In the genomic region with DNA sequence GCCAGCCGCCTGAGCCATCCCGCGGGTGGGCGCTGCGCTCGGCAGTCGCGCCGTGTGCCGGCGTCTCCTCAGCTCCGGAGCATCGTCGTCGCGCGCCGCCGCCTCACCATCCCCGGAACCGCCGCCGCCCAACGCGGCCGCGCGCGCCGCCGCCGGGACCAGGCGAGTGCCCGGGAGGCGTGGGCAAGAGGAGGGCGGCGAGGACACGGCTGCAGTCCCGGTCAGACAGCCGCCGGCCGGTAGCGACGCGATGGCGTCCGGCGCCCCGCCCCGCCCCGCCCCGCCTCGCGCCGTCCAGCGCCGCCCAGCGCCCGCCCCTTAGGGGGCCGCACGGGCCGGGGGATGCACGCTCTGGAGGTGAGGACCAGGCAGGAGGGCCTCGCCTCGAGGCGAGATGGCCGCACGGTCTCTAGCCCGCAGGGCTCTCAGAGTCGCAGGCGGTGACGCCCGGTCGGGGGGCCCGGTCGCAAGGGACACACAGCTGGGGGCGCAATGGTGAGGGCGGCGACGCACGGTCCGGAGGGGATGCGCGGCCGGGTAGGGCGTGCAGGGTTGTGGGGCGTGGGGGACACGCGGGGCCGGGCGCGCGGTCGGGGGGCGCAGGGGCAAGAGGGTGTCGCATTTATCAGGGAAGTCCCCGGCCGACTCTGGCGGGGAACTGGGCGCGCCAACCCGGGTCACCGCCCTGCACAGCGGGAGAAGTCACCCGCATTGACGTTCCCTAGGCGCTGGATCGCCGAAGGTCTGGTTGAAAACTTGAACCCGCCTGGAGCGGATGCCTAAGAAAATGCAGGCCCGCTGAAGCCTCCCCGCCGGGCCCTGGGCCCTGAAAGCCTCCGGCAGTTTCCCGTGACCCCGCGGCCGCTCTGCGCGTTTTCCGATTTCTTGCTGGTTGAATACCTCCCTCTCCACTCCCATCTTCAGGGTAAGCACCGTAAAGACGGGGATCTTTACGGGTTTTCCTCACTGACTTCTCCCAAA, we compare ENCODE assay signal across 8 cellular contexts. TPM values are rescaled to one million over a fixed set of nuclear protein-coding genes. Genes with fewer than 3 reads are reported as not detected.
DNase-seq lines count a peak whose midpoint lies in the region; ATAC-seq, FAIRE-seq and TF ChIP-seq lines count a peak whose summit lies in the region.

A gene (minus strand): TSS at position 259 of the 981 bp plus-strand sequence. CDS start 241 bp downstream, at position 18.

- H3K27ac Mint-ChIP-seq in activated naive CD4-positive, alpha-beta T cell treated with anti-CD3 and anti-CD28 coated beads, Interleukin-2, amount 50 U/mL, for 72 hours: no peak within 1 kb of the TSS
- peak within 1 kb of the TSS; percentile 83 for H3K27ac Mint-ChIP-seq in glutamatergic neuron (ENCODE audit: unreplicated experiment)

- CTCF ChIA-PET in BJ (lab: Yijun Ruan, JAX): interaction anchor here (0.6 to 10.5 kb wide), 15 partner anchors 7 to 392 kb away, joined by 3 to 158 read pairs (median 3); no protein-coding TSS in a partner anchor

- H3K27me3 Mint-ChIP-seq in glutamatergic neuron (ENCODE audit: unreplicated experiment): peaks cover 5% of the 10 kb centered on the region

- H3K4me3 ChIP-seq in BJ (ENCODE audit: low read depth, low read length): peak within 1 kb of the TSS; percentile 74
- peak within 1 kb of the TSS; percentile 53 to 78 for H3K4me3 ChIP-seq in neutrophil (ENCODE audit: low read depth in 1 of 2, low read length in 1 of 2)
- peak within 1 kb of the TSS; percentile 93 for H3K4me3 ChIP-seq in urinary bladder (ENCODE audit: low read depth, low read length)

- no peak for FAIRE-seq in RCC 7860 (lab: Jason Lieb, UNC)

- H3K36me3 ChIP-seq in BJ (ENCODE audit: control insufficient read depth, insufficient read depth, low read length) (no peaks in the 10 kb centered on the region), neutrophil (no peaks in the 10 kb centered on the region), urinary bladder (ENCODE audit: insufficient read depth) (no peaks in the 10 kb centered on the region)

- H3K36me3 Mint-ChIP-seq in activated naive CD4-positive, alpha-beta T cell treated with anti-CD3 and anti-CD28 coated beads, Interleukin-2, amount 50 U/mL, for 72 hours: peaks cover 0 to 5% of the 10 kb centered on the region in 2 donors
- no peaks in the 10 kb centered on the region for H3K36me3 Mint-ChIP-seq in glutamatergic neuron (ENCODE audit: unreplicated experiment)

- H3K4me1 Mint-ChIP-seq in glutamatergic neuron (ENCODE audit: low read depth, unreplicated experiment): peaks cover 11% of the 10 kb centered on the region

- H3K27ac ChIP-seq in neutrophil (no peak within 1 kb of the TSS), urinary bladder (ENCODE audit: low read depth) (peak within 1 kb of the TSS; percentile 90)

- 5% methylated on average over 125 of the region's 125 CpGs for WGBS in urinary bladder

- H3K4me1 ChIP-seq in neutrophil (ENCODE audit: control insufficient read depth in 1 of 2, insufficient read depth in 1 of 2, low read depth in 1 of 2, low read length in 1 of 2) (peaks cover 12 to 16% of the 10 kb centered on the region in 2 experiments), urinary bladder (ENCODE audit: insufficient read depth) (no peaks in the 10 kb centered on the region)

- peak; percentile 47 for TF ChIP-seq POLR2A in GM19099 (IDR thresholded peaks at IDR 0.05; ENCODE audit: extremely low read depth, insufficient read length, low read depth)

- no peaks in the 10 kb centered on the region for H3K27me3 ChIP-seq in BJ (ENCODE audit: control insufficient read depth, insufficient read depth, low read length)
- H3K27me3 ChIP-seq in neutrophil: peaks cover 64% of the 10 kb centered on the region

- TF ChIP-seq CTCF in BJ (IDR thresholded peaks at IDR 0.05; ENCODE audit: insufficient read depth, low read depth, low read length): no peak
- no peak for TF ChIP-seq CTCF in glutamatergic neuron (IDR thresholded peaks at IDR 0.05; ENCODE audit: partially characterized antibody, unreplicated experiment)
- no peak for TF ChIP-seq CTCF in neutrophil (IDR thresholded peaks at IDR 0.05)

- no peaks in the 10 kb centered on the region for H3K9me3 Mint-ChIP-seq in activated naive CD4-positive, alpha-beta T cell treated with anti-CD3 and anti-CD28 coated beads, Interleukin-2, amount 50 U/mL, for 72 hours
- H3K9me3 Mint-ChIP-seq in glutamatergic neuron (ENCODE audit: unreplicated experiment): peaks cover 10% of the 10 kb centered on the region

- POLR2A ChIA-PET in BJ (lab: Charles Lee): no interaction called here

- DNase-seq in BJ (ENCODE audit: low read depth): no peak
- DNase-seq in RCC 7860 (ENCODE audit: low spot score): peak; percentile 63
- peak; percentile 30 to 63 for DNase-seq in activated naive CD4-positive, alpha-beta T cell treated with anti-CD3 and anti-CD28 coated beads, Interleukin-2, amount 50 U/mL, for 72 hours (ENCODE audit: low spot score in 2 of 2)
- DNase-seq in glutamatergic neuron: peak; percentile 77

- H3K9me3 ChIP-seq in neutrophil: no peaks in the 10 kb centered on the region

- peak; percentile 67 for ATAC-seq in HG03354 (IDR thresholded peaks at IDR 0.05; ENCODE audit: poor library complexity, severe bottlenecking, unreplicated experiment)
- peak; percentile 73 to 74 for ATAC-seq in activated naive CD4-positive, alpha-beta T cell treated with anti-CD3 and anti-CD28 coated beads, Interleukin-2, amount 50 U/mL, for 72 hours

- peak within 1 kb of the TSS; percentile 95 for H3K4me3 Mint-ChIP-seq in glutamatergic neuron (ENCODE audit: unreplicated experiment)

RNA-seq across cellular contexts. Expression of the gene that starts here (rescaled TPM):
- 11.6 and 16.4 TPM in 2 replicates for polyA plus RNA-seq in BJ (2011; rRNA removed)
- polyA minus RNA-seq in BJ (2011; rRNA and poly(A)+ RNA removed): 12.0 and 21.0 TPM in 2 replicates
- 1 to 10 TPM; 1.9 to 2.3 TPM for total RNA-seq in activated naive CD4-positive, alpha-beta T cell treated with anti-CD3 and anti-CD28 coated beads, Interleukin-2, amount 50 U/mL, for 72 hours
- 29.9 TPM for total RNA-seq in glutamatergic neuron (ENCODE audit: unreplicated experiment)
- 22.6 TPM for total RNA-seq in urinary bladder
- 12.9 TPM for polyA plus RNA-seq in urinary bladder
